8 cellular contexts compared by ENCODE assay signal in genomic region chr22:29767289-29768051, GRCh38. TPM values are rescaled to one million over a fixed set of nuclear protein-coding genes. Genes with fewer than 3 reads are reported as not detected.
DNase-seq lines count a peak whose midpoint lies in the region; ATAC-seq and TF ChIP-seq lines count a peak whose summit lies in the region.

UQCR10 (plus strand) TSS chr22:29767369; CDS start chr22:29767399, 30 bp downstream.

- H3K36me3 ChIP-seq in spleen = peaks cover 0 to 39% (median 22%) of the 10 kb centered on the region in 6 donors

- H3K27ac Mint-ChIP-seq in WTC11 = peak within 1 kb of the TSS; percentile 100

- H3K27ac ChIP-seq in spleen = peak within 1 kb of the TSS; percentile 14 to 93 (median 86)

- no peaks in the 10 kb centered on the region for H3K9me3 Mint-ChIP-seq in WTC11

- H3K4me3 Mint-ChIP-seq in WTC11 = peak within 1 kb of the TSS; percentile 100

- 0 to 14% (median 1%) methylated on average over 40 to 45 of the region's 45 CpGs for WGBS in spleen, 5 donors

- CTCF ChIA-PET in WTC11 (lab: Charles Lee) = interaction anchor here (1.0 to 1.9 kb wide), 4 partner anchors 9 to 237 kb away, joined by 3 to 12 read pairs (median 4); no protein-coding TSS in a partner anchor

- no peaks in the 10 kb centered on the region for H3K27me3 ChIP-seq in spleen (replicated peaks in 1 of 7)

- ATAC-seq in GM18858 (IDR thresholded peaks at IDR 0.05; ENCODE audit: unreplicated experiment) (peak; percentile 28), HG03066 (IDR thresholded peaks at IDR 0.05; ENCODE audit: low read depth, unreplicated experiment) (peak; percentile 54), WTC11 (peak; percentile 69)

- peaks cover 18 to 56% (median 35%) of the 10 kb centered on the region in 6 donors for H3K4me1 ChIP-seq in spleen

- H3K27me3 Mint-ChIP-seq in WTC11 (ENCODE audit: low read depth) = no peaks in the 10 kb centered on the region

- no peaks in the 10 kb centered on the region for H3K9me3 ChIP-seq in spleen

- POLR2A ChIA-PET in WTC11 (lab: Charles Lee) = no interaction called here

- H3K4me1 Mint-ChIP-seq in WTC11 = peaks cover 14% of the 10 kb centered on the region

- TF ChIP-seq CTCF in WTC11 (IDR thresholded peaks at IDR 0.05) (no peak), cardiac fibroblast (IDR thresholded peaks at IDR 0.05; ENCODE audit: low read depth, low read length) (no peak), spleen (IDR thresholded peaks at IDR 0.05 in 8 of 11, conservative IDR thresholded peaks at IDR 0.05 in 3 of 11) (peak in 1 of 11 experiments; percentile 5)

- TF ChIP-seq POLR2A in spleen (IDR thresholded peaks at IDR 0.05) = no peak

- H3K4me3 ChIP-seq in cardiac fibroblast (replicated peaks in 1 of 2; ENCODE audit: low read depth in 2 of 2, low read length in 2 of 2) (peak within 1 kb of the TSS; percentile 98), spleen (peak within 1 kb of the TSS; percentile 71 to 99 (median 89))

- DNase-seq in A172 (ENCODE audit: low spot score) (peak; percentile 68), NCI-H2196 treated with DMSO at 0.1 percent for 48 hours (lab: John Stamatoyannopoulos, UW; ENCODE audit: unreplicated experiment) (peak; percentile 44), WTC11 (ENCODE audit: low spot score) (peak; percentile 94), cardiac fibroblast (ENCODE audit: low read depth in 2 of 2) (peak; percentile 94), iris pigment epithelial cell (ENCODE audit: low read depth) (peak; percentile 89), spleen (peak; percentile 97)

- intact Hi-C loops in spleen (cut with DNase I; ENCODE audit: low total_unique reads) = no loop called here

- peaks cover 27% of the 10 kb centered on the region for H3K36me3 Mint-ChIP-seq in WTC11

TF ChIP-seq in WTC11, 78 proteins besides CTCF, POLR2A, EP300 and RAD21:
- peak; percentile 51; the same call in 1 of the 2 replicates for TF ChIP-seq FOXK1 (CRISPR knock-in tag; IDR thresholded peaks at IDR 0.05)
- TF ChIP-seq, protein P1, sequence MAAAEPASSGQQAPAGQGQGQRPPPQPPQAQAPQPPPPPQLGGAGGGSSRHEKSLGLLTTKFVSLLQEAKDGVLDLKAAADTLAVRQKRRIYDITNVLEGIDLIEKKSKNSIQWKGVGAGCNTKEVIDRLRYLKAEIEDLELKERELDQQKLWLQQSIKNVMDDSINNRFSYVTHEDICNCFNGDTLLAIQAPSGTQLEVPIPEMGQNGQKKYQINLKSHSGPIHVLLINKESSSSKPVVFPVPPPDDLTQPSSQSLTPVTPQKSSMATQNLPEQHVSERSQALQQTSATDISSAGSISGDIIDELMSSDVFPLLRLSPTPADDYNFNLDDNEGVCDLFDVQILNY (CRISPR knock-in tag; IDR thresholded peaks at IDR 0.05) = 0 out of 2 replicates have a peak, but pooled peaks have one; percentile 58
- peak; percentile 38; the same call in 1 of the 2 replicates for TF ChIP-seq HMGXB4 (CRISPR knock-in tag; IDR thresholded peaks at IDR 0.05)
- TF ChIP-seq ELF4 (CRISPR knock-in tag; IDR thresholded peaks at IDR 0.05; ENCODE audit: low read depth) = no peak

RNA-seq across cellular contexts. Expression of gene UQCR10, which starts in this region (rescaled TPM):
- total RNA-seq in A172 (2014; rRNA removed; shearing (Covaris generic)) = 63.4 and 63.8 TPM in 2 replicates
- total RNA-seq in WTC11 (2021) = 119 to 140 TPM (median 131 TPM) in 3 replicates
- total RNA-seq in spleen = 10 to 100 TPM; 32.8 to 60.4 (median 52.0) TPM
- 100 to 1,000 TPM; 130 to 174 (median 149) TPM for polyA plus RNA-seq in spleen

Comparison
In these comparisons a context has a peak if more than half of its experiments do, and no peak if none do; other contexts are left out.
1. Peak in every context shown above with its lines: DNase-seq, ATAC-seq, H3K4me3 ChIP-seq and H3K27ac ChIP-seq.
2. DNase-seq: peak in every context shown above with its lines; median percentile 97 in spleen; 94 in WTC11; 94 in cardiac fibroblast; 89 in iris pigment epithelial cell; 68 in A172; 44 in NCI-H2196 treated with DMSO at 0.1 percent for 48 hours.